ENCODE assay signal across 19 cellular contexts in the genomic region with DNA sequence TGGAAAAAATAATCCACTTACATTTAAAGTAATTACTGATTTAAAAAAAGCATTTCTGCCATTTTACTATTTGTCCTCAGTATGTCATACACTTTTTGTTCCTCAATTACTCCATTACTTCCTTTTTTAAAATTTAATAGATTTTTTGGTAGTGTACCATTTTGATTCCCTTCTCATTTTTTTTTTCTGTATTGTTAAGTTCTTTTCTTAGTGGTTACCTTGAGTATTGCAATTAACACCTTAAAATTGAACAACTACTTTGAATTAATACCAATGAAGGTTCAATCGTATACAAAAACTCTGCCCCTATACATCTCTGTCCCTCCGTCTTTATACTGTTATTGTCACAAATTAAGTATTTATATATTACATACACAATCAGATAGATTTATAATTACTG.
A peak's percentile ranks its signal among the peaks of the same experiment; 100 is the strongest.
DNase-seq lines count a peak whose midpoint lies in the region; ATAC-seq, FAIRE-seq and TF ChIP-seq lines count a peak whose summit lies in the region.
"Had no signal": no experiment of that assay in that cellular context is flagged by ENCODE, and none has a peak within 500 bp of the region (broad histone marks: within the 10 kb centered on the region; RNA-seq: fewer than 3 reads in every experiment).

No MANE protein-coding gene starts in this region.

- H3K4me3 Mint-ChIP-seq in HFFc6, result no peak overlapping the region
- H3K4me3 Mint-ChIP-seq in endothelial cell (ENCODE audit: unreplicated experiment), result no peak overlapping the region
- H3K4me3 Mint-ChIP-seq in neural progenitor cell, result no peak overlapping the region
- H3K4me3 Mint-ChIP-seq in GM23338, result no peak overlapping the region
- H3K4me3 Mint-ChIP-seq: CD4-positive, alpha-beta memory T cell had no signal

- intact Hi-C loops in mucosa of descending colon (cut with DNase I, micrococcal nuclease), result no loop called here

- H3K4me3 ChIP-seq in WERI-Rb-1 (ENCODE audit: low read depth, low read length), result no peak overlapping the region
- no peak overlapping the region for H3K4me3 ChIP-seq in neural progenitor cell
- no peak overlapping the region for H3K4me3 ChIP-seq in mucosa of descending colon
- no peak overlapping the region for H3K4me3 ChIP-seq in GM23338

- H2AFZ ChIP-seq in neural progenitor cell (replicated peaks) (no peak overlapping the region), GM23338 (no peak overlapping the region)

- no peaks in the 10 kb centered on the region for H3K4me1 Mint-ChIP-seq in HFFc6 (ENCODE audit: low read depth)
- H3K4me1 Mint-ChIP-seq in endothelial cell (ENCODE audit: unreplicated experiment), result no peaks in the 10 kb centered on the region
- H3K4me1 Mint-ChIP-seq in neural progenitor cell, result peaks cover 2% of the 10 kb centered on the region
- H3K4me1 Mint-ChIP-seq in GM23338, result peaks cover 12% of the 10 kb centered on the region

- H3K79me2 ChIP-seq in neural progenitor cell (ENCODE audit: low read depth), result no peaks in the 10 kb centered on the region
- H3K79me2 ChIP-seq in GM23338 (replicated peaks; ENCODE audit: insufficient read depth), result no peaks in the 10 kb centered on the region

- no peaks in the 10 kb centered on the region for H3K27me3 ChIP-seq in WERI-Rb-1 (ENCODE audit: insufficient read depth, low read depth, severe bottlenecking)
- H3K27me3 ChIP-seq in neural progenitor cell, result no peaks in the 10 kb centered on the region
- H3K27me3 ChIP-seq in GM23338 (ENCODE audit: insufficient read depth), result no peaks in the 10 kb centered on the region

- no peak for ATAC-seq in mucosa of descending colon
- ATAC-seq in GM23338, result no peak
- ATAC-seq: HCT116 had no signal

- H3K9me3 ChIP-seq in WERI-Rb-1 (ENCODE audit: severe bottlenecking), result peaks cover 6% of the 10 kb centered on the region
- no peaks in the 10 kb centered on the region for H3K9me3 ChIP-seq in neural progenitor cell (ENCODE audit: low read depth)
- peaks cover 3% of the 10 kb centered on the region for H3K9me3 ChIP-seq in mucosa of descending colon

- no peak for FAIRE-seq in GM12891 (lab: Jason Lieb, UNC)
- FAIRE-seq: GM12892, H1 had no signal

- peaks cover 4% of the 10 kb centered on the region for H3K4me1 ChIP-seq in neural progenitor cell
- no peaks in the 10 kb centered on the region for H3K4me1 ChIP-seq in mucosa of descending colon (ENCODE audit: low read depth)
- peaks cover 10% of the 10 kb centered on the region; the same call in 1 of the 2 replicates for H3K4me1 ChIP-seq in GM23338 (ENCODE audit: insufficient read depth)

- H4K20me1 ChIP-seq in neural progenitor cell (ENCODE audit: low read depth) (no peaks in the 10 kb centered on the region), GM23338 (replicated peaks; ENCODE audit: insufficient read depth) (no peaks in the 10 kb centered on the region)

- H3K36me3 ChIP-seq in WERI-Rb-1, result no peaks in the 10 kb centered on the region
- H3K36me3 ChIP-seq in neural progenitor cell, result no peaks in the 10 kb centered on the region
- H3K36me3 ChIP-seq in mucosa of descending colon (ENCODE audit: low read depth), result no peaks in the 10 kb centered on the region
- no peaks in the 10 kb centered on the region for H3K36me3 ChIP-seq in GM23338 (ENCODE audit: insufficient read depth)

- DNase-seq in HFFc6 (no peak), WERI-Rb-1 (no peak), endothelial cell (ENCODE audit: low spot score) (no peak), neural progenitor cell (ENCODE audit: low spot score) (no peak), mucosa of descending colon (no peak), NOMO-1 treated with dmso at 0.1 percent for 144 hours (lab: John Stamatoyannopoulos, UW; ENCODE audit: unreplicated experiment) (no peak), GM23338 (ENCODE audit: low spot score) (no peak), GM12891 (ENCODE audit: insufficient read length, low spot score) (no peak)
- DNase-seq: C1 segment of cervical spinal cord; Calu3; CD4-positive, alpha-beta memory T cell; COR-L47; DMS53; DMS79 treated with DMSO at 0.1 percent for 48 hours; GF-D8; H7 had no signal

- H3K27ac Mint-ChIP-seq in HFFc6, result no peak overlapping the region
- H3K27ac Mint-ChIP-seq in endothelial cell (ENCODE audit: unreplicated experiment), result no peak overlapping the region
- H3K27ac Mint-ChIP-seq in neural progenitor cell, result no peak overlapping the region
- no peak overlapping the region for H3K27ac Mint-ChIP-seq in GM23338
- H3K27ac Mint-ChIP-seq: CD4-positive, alpha-beta memory T cell had no signal

- H3K36me3 Mint-ChIP-seq in HFFc6 (ENCODE audit: low read depth), result no peaks in the 10 kb centered on the region
- no peaks in the 10 kb centered on the region for H3K36me3 Mint-ChIP-seq in endothelial cell (ENCODE audit: low read depth, unreplicated experiment)
- peaks cover 2% of the 10 kb centered on the region for H3K36me3 Mint-ChIP-seq in neural progenitor cell
- peaks cover 4% of the 10 kb centered on the region; the same call in 2 of the 3 replicates for H3K36me3 Mint-ChIP-seq in GM23338 (ENCODE audit: low read depth)
- H3K36me3 Mint-ChIP-seq: CD4-positive, alpha-beta memory T cell had no signal

- H3K9me3 Mint-ChIP-seq in HFFc6 (peaks cover 4% of the 10 kb centered on the region; the same call in 1 of the 2 replicates), endothelial cell (ENCODE audit: unreplicated experiment) (no peaks in the 10 kb centered on the region), neural progenitor cell (peaks cover 11% of the 10 kb centered on the region), GM23338 (peaks cover 12% of the 10 kb centered on the region; the same call in 2 of the 3 replicates)

- H3K27ac ChIP-seq in WERI-Rb-1 (peak overlapping the region; percentile 83), neural progenitor cell (no peak overlapping the region), GM23338 (ENCODE audit: low read depth) (no peak overlapping the region)

- TF ChIP-seq POLR2A in GM12891 (IDR thresholded peaks at IDR 0.05; ENCODE audit: low read depth, low read length), result no peak

- H3K4me2 ChIP-seq in neural progenitor cell, result no peak overlapping the region
- H3K4me2 ChIP-seq in GM23338, result no peak overlapping the region

- TF ChIP-seq CTCF in HFFc6 (IDR thresholded peaks at IDR 0.05) (peak; percentile 38), WERI-Rb-1 (IDR thresholded peaks at IDR 0.05; ENCODE audit: low read depth, low read length) (no peak), endothelial cell (IDR thresholded peaks at IDR 0.05; ENCODE audit: unreplicated experiment) (peak; percentile 43), neural progenitor cell (IDR thresholded peaks at IDR 0.05) (peak; percentile 7), mucosa of descending colon (IDR thresholded peaks at IDR 0.05) (no peak), GM23338 (conservative IDR thresholded peaks at IDR 0.05; ENCODE audit: low read depth in 2 of 2) (no peak)

- no peak overlapping the region for H3K9ac ChIP-seq in neural progenitor cell

- H3F3A ChIP-seq in neural progenitor cell (ENCODE audit: low read depth), result no peaks in the 10 kb centered on the region
- H3F3A ChIP-seq in GM23338 (replicated peaks; ENCODE audit: low read depth), result no peaks in the 10 kb centered on the region

- H3K27me3 Mint-ChIP-seq in HFFc6 (ENCODE audit: insufficient read depth) (no peaks in the 10 kb centered on the region; the same call in 1 of the 2 replicates), endothelial cell (ENCODE audit: unreplicated experiment) (no peaks in the 10 kb centered on the region), neural progenitor cell (ENCODE audit: insufficient read depth, low read depth) (no peaks in the 10 kb centered on the region), GM23338 (ENCODE audit: insufficient read depth, low read depth, poor library complexity) (no peaks in the 10 kb centered on the region)

- H3K9me2 ChIP-seq in GM23338 (ENCODE audit: insufficient read depth), result peaks cover 8% of the 10 kb centered on the region; the same call in 1 of the 2 replicates

TF ChIP-seq in GM23338, 12 proteins besides CTCF, POLR2A, EP300 and RAD21 (continues in another document):
- no peak for TF ChIP-seq EZH2phosphoT487 (IDR thresholded peaks at IDR 0.05; ENCODE audit: unreplicated experiment)
- TF ChIP-seq STAT1 (IDR thresholded peaks at IDR 0.05; ENCODE audit: unreplicated experiment), result no peak
- TF ChIP-seq CREB1 (CRISPR knock-in tag; IDR thresholded peaks at IDR 0.05; ENCODE audit: low read depth), result no peak
- TF ChIP-seq JUNB (IDR thresholded peaks at IDR 0.05; ENCODE audit: unreplicated experiment), result no peak
- no peak for TF ChIP-seq POLR2AphosphoS5 (IDR thresholded peaks at IDR 0.05; ENCODE audit: low read depth)
- TF ChIP-seq NANOG (IDR thresholded peaks at IDR 0.05; ENCODE audit: borderline replicate concordance), result no peak
- no peak for TF ChIP-seq ZNF114 (CRISPR knock-in tag; IDR thresholded peaks at IDR 0.05)
- TF ChIP-seq, protein P1, sequence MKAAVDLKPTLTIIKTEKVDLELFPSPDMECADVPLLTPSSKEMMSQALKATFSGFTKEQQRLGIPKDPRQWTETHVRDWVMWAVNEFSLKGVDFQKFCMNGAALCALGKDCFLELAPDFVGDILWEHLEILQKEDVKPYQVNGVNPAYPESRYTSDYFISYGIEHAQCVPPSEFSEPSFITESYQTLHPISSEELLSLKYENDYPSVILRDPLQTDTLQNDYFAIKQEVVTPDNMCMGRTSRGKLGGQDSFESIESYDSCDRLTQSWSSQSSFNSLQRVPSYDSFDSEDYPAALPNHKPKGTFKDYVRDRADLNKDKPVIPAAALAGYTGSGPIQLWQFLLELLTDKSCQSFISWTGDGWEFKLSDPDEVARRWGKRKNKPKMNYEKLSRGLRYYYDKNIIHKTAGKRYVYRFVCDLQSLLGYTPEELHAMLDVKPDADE (IDR thresholded peaks at IDR 0.05), result no peak

TF ChIP-seq in GM12891, 5 proteins besides CTCF, POLR2A, EP300 and RAD21:
- TF ChIP-seq TAF1 (IDR thresholded peaks at IDR 0.05; ENCODE audit: low read depth, low read length) (no peak), PAX5 (IDR thresholded peaks at IDR 0.05; ENCODE audit: insufficient read depth, low read length, severe bottlenecking) (no peak), POLR2AphosphoS5 (IDR thresholded peaks at IDR 0.05; ENCODE audit: low read depth, low read length) (no peak), SPI1 (IDR thresholded peaks at IDR 0.05; ENCODE audit: low read depth, low read length) (no peak), POU2F2 (IDR thresholded peaks at IDR 0.05; ENCODE audit: low read depth, low read length) (no peak)
TF ChIP-seq in GM12891: peak in this region for 0.

Comparison
In these comparisons a context has a peak if more than half of its experiments do, and no peak if none do; other contexts are left out.
1. CTCF ChIP-seq: peak in HFFc6 (single experiment), endothelial cell (single experiment) and neural progenitor cell (single experiment); none in WERI-Rb-1 (single experiment), mucosa of descending colon (single experiment) and GM23338 (0 of 2).